8 cellular contexts compared by ENCODE assay signal in the genomic region with DNA sequence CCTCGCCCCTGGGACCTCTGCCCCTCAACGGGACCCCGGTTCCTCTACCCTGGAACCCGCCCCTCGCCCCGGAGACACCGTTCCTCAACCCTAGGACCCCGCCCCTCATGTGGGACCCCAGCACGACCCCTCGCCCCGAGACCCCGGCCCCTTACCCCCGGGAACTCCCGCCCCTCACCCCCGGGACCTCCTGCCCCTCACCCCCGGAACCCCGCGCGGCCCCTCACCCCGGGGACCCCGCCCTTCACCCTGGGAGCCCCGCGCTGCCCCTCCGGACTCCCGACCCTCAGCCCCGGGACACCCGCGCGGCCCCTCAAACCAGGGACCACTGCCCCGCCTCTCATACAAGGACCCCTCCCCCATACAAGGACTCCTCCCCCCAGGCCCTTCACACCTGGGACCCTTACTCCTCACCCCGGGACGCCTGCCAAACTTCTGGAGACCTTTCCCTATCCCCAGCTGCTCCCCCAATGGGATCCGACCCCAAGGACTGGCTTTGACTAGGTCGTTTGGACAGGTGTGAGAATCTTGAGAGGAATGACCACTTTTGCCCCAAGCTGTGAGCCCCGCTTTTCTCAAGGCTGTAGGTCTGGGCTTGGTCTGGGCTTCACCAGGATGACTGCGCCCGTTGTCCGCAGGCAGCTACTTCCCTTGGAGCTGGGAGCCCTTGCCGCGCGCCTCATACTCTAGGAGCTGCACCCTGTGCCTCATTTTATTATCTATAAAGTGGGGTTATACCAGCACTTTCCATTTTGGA. TPM values are rescaled to one million over a fixed set of nuclear protein-coding genes. Genes with fewer than 3 reads are reported as not detected.
DNase-seq lines count a peak whose midpoint lies in the region; ATAC-seq and TF ChIP-seq lines count a peak whose summit lies in the region.

No MANE protein-coding gene starts in this region.

- intact Hi-C loops in A673 (cut with micrococcal nuclease; ENCODE audit: unreplicated experiment) (no loop called here), activated B cell treated with CpG ODN at 0.5 μM for 24 hours (cut with micrococcal nuclease) (loop anchor here (2.0 to 10.0 kb wide), 3 partner anchors 45 to 897 kb away; partner anchors contain the start of gene LSS)

- H3K27ac Mint-ChIP-seq in activated B cell treated with CpG ODN at 0.5 μM for 24 hours = peak overlapping the region; percentile 72

- H3K27ac ChIP-seq in A673 (ENCODE audit: low read depth, low read length, poor library complexity, severe bottlenecking) (peak overlapping the region; percentile 93), HL-60 (replicated peaks) (peak overlapping the region; percentile 74), epithelial cell of prostate (peak overlapping the region; percentile 80)

- no peaks in the 10 kb centered on the region for H3K9me3 Mint-ChIP-seq in activated B cell treated with CpG ODN at 0.5 μM for 24 hours

- H3K4me1 Mint-ChIP-seq in activated B cell treated with CpG ODN at 0.5 μM for 24 hours = peaks cover 25% of the 10 kb centered on the region

- H3K4me1 ChIP-seq in A673 (ENCODE audit: insufficient read depth, low read length, poor library complexity, severe bottlenecking) = peaks cover 29% of the 10 kb centered on the region
- peaks cover 14% of the 10 kb centered on the region for H3K4me1 ChIP-seq in mucosa of stomach (ENCODE audit: control insufficient read depth, insufficient read depth, low read length)

- H3K9ac ChIP-seq in mucosa of stomach (ENCODE audit: low read length) = peak overlapping the region; percentile 75

- POLR2A ChIA-PET in A673 (lab: Charles Lee; ENCODE audit: low non-redundant PET) = interaction anchor here (0.7 kb wide), 1 partner anchor 62 kb away, joined by 5 read pairs; no protein-coding TSS in a partner anchor
- POLR2A ChIA-PET in activated B cell treated with CpG ODN at 0.5 μM for 24 hours (lab: Charles Lee) = interaction anchor here (0.6 to 1.4 kb wide), 5 partner anchors 22 to 198 kb away, joined by 3 to 9 read pairs (median 4); partner anchors contain the start of gene PRMT2

- H3K9me3 ChIP-seq in A673 (ENCODE audit: low read depth, low read length, poor library complexity, severe bottlenecking) (no peaks in the 10 kb centered on the region), mucosa of stomach (ENCODE audit: control insufficient read depth, low read length) (no peaks in the 10 kb centered on the region)

- no peaks in the 10 kb centered on the region for H3K27me3 Mint-ChIP-seq in activated B cell treated with CpG ODN at 0.5 μM for 24 hours

- ATAC-seq in activated B cell treated with CpG ODN at 0.5 μM for 24 hours (ENCODE audit: low read depth) (no peak), HG03097 (IDR thresholded peaks at IDR 0.05; ENCODE audit: low FRiP score, unreplicated experiment) (no peak)

- H3K4me3 Mint-ChIP-seq in activated B cell treated with CpG ODN at 0.5 μM for 24 hours = peak overlapping the region; percentile 85

- H3K27me3 ChIP-seq in A673 (replicated peaks; ENCODE audit: insufficient read depth, low read depth, low read length, poor library complexity) (no peaks in the 10 kb centered on the region), HL-60 (ENCODE audit: insufficient read depth, poor library complexity, severe bottlenecking) (no peaks in the 10 kb centered on the region), mucosa of stomach (ENCODE audit: control insufficient read depth, insufficient read depth, low read length) (no peaks in the 10 kb centered on the region)

- CTCF ChIA-PET in A673 (lab: Charles Lee) (no interaction called here), activated B cell treated with CpG ODN at 0.5 μM for 24 hours (lab: Charles Lee) (no interaction called here)

- no TSS peak for BruUV-seq in A673 (replicated peaks; lab: Mats Ljungman, UMichigan)

- H3K36me3 ChIP-seq in A673 (ENCODE audit: insufficient read depth, low read length, poor library complexity, severe bottlenecking) (peaks cover 12% of the 10 kb centered on the region), mucosa of stomach (ENCODE audit: control insufficient read depth, insufficient read depth, low read length) (no peaks in the 10 kb centered on the region)

- H3K36me3 Mint-ChIP-seq in activated B cell treated with CpG ODN at 0.5 μM for 24 hours (ENCODE audit: low read depth) = peaks cover 16% of the 10 kb centered on the region

- DNase-seq in A673 (ENCODE audit: low spot score) = peak; percentile 15
- peak in 1 of 2 experiments; percentile 63 for DNase-seq in HL-60 (ENCODE audit: low read depth in 1 of 2, low spot score in 1 of 2)
- DNase-seq in activated B cell treated with CpG ODN at 0.5 μM for 24 hours = peak; percentile 20
- no peak for DNase-seq in epithelial cell of prostate (ENCODE audit: low read depth, low spot score)
- peak; percentile 64 for DNase-seq in ureter (ENCODE audit: low spot score)
- DNase-seq in NCI-H1436 treated with DMSO at 0.1 percent for 48 hours (lab: John Stamatoyannopoulos, UW) = no peak

- TF ChIP-seq CTCF in A673 (conservative IDR thresholded peaks at IDR 0.05; ENCODE audit: low read depth, low read length) (no peak), HL-60 (IDR thresholded peaks at IDR 0.05; ENCODE audit: insufficient read depth, low read length) (no peak), activated B cell treated with CpG ODN at 0.5 μM for 24 hours (IDR thresholded peaks at IDR 0.05) (no peak)

- peak overlapping the region; percentile 97 for H3K4me3 ChIP-seq in A673 (ENCODE audit: low read depth, low read length, poor library complexity, severe bottlenecking)
- peak overlapping the region; percentile 79 for H3K4me3 ChIP-seq in HL-60 (replicated peaks; ENCODE audit: insufficient read depth, low read length)
- H3K4me3 ChIP-seq in mucosa of stomach (ENCODE audit: low read length) = peak overlapping the region; percentile 66

RNA-seq across cellular contexts. Expression of gene DIP2A, which starts 0.8 kb away (rescaled TPM):
- total RNA-seq in A673 (2021) = 37.3 and 45.7 TPM in 2 replicates
- total RNA-seq in activated B cell treated with CpG ODN at 0.5 μM for 24 hours = 28.2 and 32.1 TPM in 2 replicates
- total RNA-seq in ureter = 52.9 TPM

Comparison
In these comparisons a context has a peak if more than half of its experiments do, and no peak if none do; other contexts are left out.
1. DNase-seq: peak in A673 (single experiment), activated B cell treated with CpG ODN at 0.5 μM for 24 hours (single experiment) and ureter (single experiment); none in epithelial cell of prostate (single experiment) and NCI-H1436 treated with DMSO at 0.1 percent for 48 hours (single experiment).
2. Peak in every context shown above with its lines, with median percentiles within 50 percentile points of each other: H3K27ac ChIP-seq and H3K4me3 ChIP-seq.